Comparison of ENCODE assay signal across 30 cellular contexts in the genomic region with DNA sequence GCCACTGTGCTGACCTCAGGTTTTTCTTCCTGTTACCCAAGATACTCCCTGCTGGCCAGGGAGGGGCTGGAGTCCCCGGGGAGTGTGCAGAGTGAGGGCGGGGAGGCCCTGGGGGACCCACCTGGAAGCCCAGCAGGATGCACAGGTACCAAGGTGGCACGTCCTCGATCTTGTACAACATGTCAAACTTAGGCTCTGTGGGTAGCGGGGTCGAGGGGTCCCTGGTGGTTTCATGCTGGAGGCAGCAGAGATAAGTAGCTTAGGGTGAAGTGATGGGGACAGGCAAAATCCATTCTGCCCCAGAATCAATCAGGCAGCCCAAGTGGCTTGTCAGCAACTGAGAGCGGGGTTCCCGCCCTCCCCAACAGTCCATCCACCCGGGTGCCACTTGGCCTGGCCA. TPM values are rescaled to one million over a fixed set of nuclear protein-coding genes. Genes with fewer than 3 reads are reported as not detected.
DNase-seq lines count a peak whose midpoint lies in the region; TF ChIP-seq lines count a peak whose summit lies in the region.
"Had no signal": no experiment of that assay in that cellular context is flagged by ENCODE, and none has a peak within 500 bp of the region (broad histone marks: within the 10 kb centered on the region; RNA-seq: fewer than 3 reads in every experiment).

No MANE protein-coding gene starts in this region.

- H3K36me3 Mint-ChIP-seq in Caco-2 (ENCODE audit: insufficient read depth, unreplicated experiment): peaks cover 13% of the 10 kb centered on the region
- H3K36me3 Mint-ChIP-seq: activated naive CD4-positive, alpha-beta T cell treated with anti-CD3 and anti-CD28 coated beads, Interleukin-2, amount 10 ng/mL, durations not matched to agents 7 days and 5 days had no signal

- H2AFZ ChIP-seq in parathyroid adenoma: peak overlapping the region; percentile 76

- peak overlapping the region; percentile 30 for H3K4me3 ChIP-seq in Caco-2 (ENCODE audit: low read depth, low read length)
- H3K4me3 ChIP-seq in duodenal mucosa (ENCODE audit: low read depth in 1 of 2, low read length in 2 of 2): peak overlapping the region; percentile 5 to 36
- no peak overlapping the region for H3K4me3 ChIP-seq in parathyroid adenoma (ENCODE audit: low read depth, low read length)
- H3K4me3 ChIP-seq: esophagus muscularis mucosa, tibial nerve had no signal

- peaks cover 4% of the 10 kb centered on the region for H3K79me2 ChIP-seq in parathyroid adenoma

- H3K9me3 ChIP-seq in Caco-2 (no peaks in the 10 kb centered on the region), KOPT-K1 (ENCODE audit: insufficient read depth, low read length, poor library complexity, severe bottlenecking) (no peaks in the 10 kb centered on the region), duodenal mucosa (ENCODE audit: control insufficient read depth in 1 of 2, low read length in 2 of 2) (no peaks in the 10 kb centered on the region), parathyroid adenoma (ENCODE audit: control insufficient read depth, low read length) (no peaks in the 10 kb centered on the region)
- H3K9me3 ChIP-seq: esophagus muscularis mucosa, tibial nerve had no signal

- POLR2A ChIA-PET in Caco-2 (lab: Charles Lee): interaction anchor here (1.1 kb wide), 1 partner anchor 8 kb away, joined by 3 read pairs; no protein-coding TSS in a partner anchor

- H3K27me3 ChIP-seq in Caco-2 (replicated peaks; ENCODE audit: control insufficient read depth, insufficient read depth, low read length) (no peaks in the 10 kb centered on the region), duodenal mucosa (ENCODE audit: control insufficient read depth in 1 of 2, insufficient read depth in 2 of 2, low read length in 2 of 2) (no peaks in the 10 kb centered on the region), parathyroid adenoma (ENCODE audit: control insufficient read depth, insufficient read depth, low read length) (no peaks in the 10 kb centered on the region)
- H3K27me3 ChIP-seq: esophagus muscularis mucosa, tibial nerve had no signal

- TF ChIP-seq CTCF in Caco-2 (IDR thresholded peaks at IDR 0.05; ENCODE audit: insufficient read depth in 1 of 2, low read depth in 1 of 2, low read length in 1 of 2, severe bottlenecking in 1 of 2, unreplicated experiment in 1 of 2): no peak
- no peak for TF ChIP-seq CTCF in parathyroid adenoma (IDR thresholded peaks at IDR 0.05)

- peak overlapping the region; percentile 94 for H3K27ac Mint-ChIP-seq in Caco-2 (ENCODE audit: unreplicated experiment)
- H3K27ac Mint-ChIP-seq: activated CD8-positive, alpha-beta T cell treated with anti-CD3 and anti-CD28 coated beads for 36 hours; activated naive CD4-positive, alpha-beta T cell treated with anti-CD3 and anti-CD28 coated beads, Interleukin-2, amount 10 ng/mL, durations not matched to agents 7 days and 5 days; mesothelial cell of epicardium; nephron progenitor cell; progenitor cell of endocrine pancreas; stimulated activated naive CD8-positive, alpha-beta T cell treated with anti-CD3 and anti-CD28 coated beads, Interleukin-15, Interleukin-2, amounts not matched to agents 100 ng/mL and 50 ng/mL, for 24 hours had no signal

- no peak overlapping the region for H3K4me2 ChIP-seq in parathyroid adenoma (ENCODE audit: low read length)

- no peaks in the 10 kb centered on the region for H3K27me3 Mint-ChIP-seq in Caco-2 (ENCODE audit: insufficient read depth, unreplicated experiment)
- H3K27me3 Mint-ChIP-seq: activated CD8-positive, alpha-beta T cell treated with anti-CD3 and anti-CD28 coated beads for 36 hours; activated naive CD4-positive, alpha-beta T cell treated with anti-CD3 and anti-CD28 coated beads, Interleukin-2, amount 10 ng/mL, durations not matched to agents 7 days and 5 days; stimulated activated naive CD8-positive, alpha-beta T cell treated with anti-CD3 and anti-CD28 coated beads, Interleukin-15, Interleukin-2, amounts not matched to agents 100 ng/mL and 50 ng/mL, for 24 hours had no signal

- CTCF ChIA-PET in Caco-2 (lab: Charles Lee): no interaction called here

- intact Hi-C loops in Caco-2 (cut with micrococcal nuclease; ENCODE audit: unreplicated experiment): no loop called here

- DNase-seq in Caco-2 (peak in 1 of 2 experiments; percentile 37), HT-29 (ENCODE audit: low spot score) (no peak), GM19240 (ENCODE audit: insufficient read length, low spot score) (no peak), NCI-H524 (lab: John Stamatoyannopoulos, UW) (no peak)
- no peak for DNase-seq in effector CD4-positive, alpha-beta T cell
- DNase-seq: activated CD4-positive, CD25-positive, alpha-beta regulatory T cell; activated CD8-positive, alpha-beta T cell treated with anti-CD3 and anti-CD28 coated beads for 36 hours; activated naive CD4-positive, alpha-beta T cell treated with anti-CD3 and anti-CD28 coated beads, Interleukin-2, amount 10 ng/mL, durations not matched to agents 7 days and 5 days; activated T-cell treated with anti-CD3 and anti-CD28 coated beads, Interleukin-2, amount 50 U/mL, for 48 hours; central memory CD4-positive, alpha-beta T cell; effector CD8-positive, alpha-beta T cell; KBM-7; left cardiac atrium; MV-4-11; NCI-H1930; NCI-H446; nephron progenitor cell; NK-92 treated with Interleukin-12 subunit alpha and Interleukin-12 subunit beta, amount 100 ng/mL, for 24 hours; T1000 had no signal

- peak overlapping the region; percentile 67 for H3K4me3 Mint-ChIP-seq in Caco-2 (ENCODE audit: unreplicated experiment)
- H3K4me3 Mint-ChIP-seq: activated CD8-positive, alpha-beta T cell treated with anti-CD3 and anti-CD28 coated beads for 36 hours; activated naive CD4-positive, alpha-beta T cell treated with anti-CD3 and anti-CD28 coated beads, Interleukin-2, amount 10 ng/mL, durations not matched to agents 7 days and 5 days; mesothelial cell of epicardium; nephron progenitor cell; stimulated activated naive CD8-positive, alpha-beta T cell treated with anti-CD3 and anti-CD28 coated beads, Interleukin-15, Interleukin-2, amounts not matched to agents 100 ng/mL and 50 ng/mL, for 24 hours had no signal

- H3K9me3 Mint-ChIP-seq in Caco-2 (ENCODE audit: unreplicated experiment): no peaks in the 10 kb centered on the region
- H3K9me3 Mint-ChIP-seq: activated CD8-positive, alpha-beta T cell treated with anti-CD3 and anti-CD28 coated beads for 36 hours; activated naive CD4-positive, alpha-beta T cell treated with anti-CD3 and anti-CD28 coated beads, Interleukin-2, amount 10 ng/mL, durations not matched to agents 7 days and 5 days; mesothelial cell of epicardium; nephron progenitor cell; stimulated activated naive CD8-positive, alpha-beta T cell treated with anti-CD3 and anti-CD28 coated beads, Interleukin-15, Interleukin-2, amounts not matched to agents 100 ng/mL and 50 ng/mL, for 24 hours had no signal

- no peaks in the 10 kb centered on the region; the same call in 1 of the 2 replicates for H3K36me3 ChIP-seq in Caco-2 (ENCODE audit: control insufficient read depth, insufficient read depth, low read length)
- peaks cover 23% of the 10 kb centered on the region for H3K36me3 ChIP-seq in KOPT-K1 (ENCODE audit: insufficient read depth, low read length)
- H3K36me3 ChIP-seq in duodenal mucosa (ENCODE audit: control insufficient read depth in 1 of 2, insufficient read depth in 2 of 2, low read length in 2 of 2): peaks cover 0 to 4% of the 10 kb centered on the region in 2 donors
- H3K36me3 ChIP-seq in parathyroid adenoma (ENCODE audit: control insufficient read depth, insufficient read depth, low read length): no peaks in the 10 kb centered on the region

- no TSS peak for BruUV-seq in Caco-2 (replicated peaks; lab: Mats Ljungman, UMichigan)

- H3K4me1 Mint-ChIP-seq in Caco-2 (ENCODE audit: low read depth, unreplicated experiment): peaks cover 33% of the 10 kb centered on the region

- H3K4me1 ChIP-seq in Caco-2 (peaks cover 40% of the 10 kb centered on the region), duodenal mucosa (ENCODE audit: control insufficient read depth in 1 of 2, insufficient read depth in 2 of 2, low read length in 2 of 2) (peaks cover 52 to 58% of the 10 kb centered on the region in 2 donors), parathyroid adenoma (peaks cover 23% of the 10 kb centered on the region)

- H3K27ac ChIP-seq in KOPT-K1 (ENCODE audit: low read depth, low read length, poor library complexity, severe bottlenecking) (peak overlapping the region; percentile 13), duodenal mucosa (ENCODE audit: low read depth, low read length) (no peak overlapping the region), parathyroid adenoma (peak overlapping the region; percentile 39)
- H3K27ac ChIP-seq: esophagus muscularis mucosa had no signal

- peak overlapping the region in 1 of 2 donors; percentile 10 for H3K9ac ChIP-seq in duodenal mucosa (ENCODE audit: low read depth in 1 of 2, low read length in 2 of 2)
- H3K9ac ChIP-seq in parathyroid adenoma: no peak overlapping the region

RNA-seq across cellular contexts. Expression of gene SLC23A1, which starts 0.7 kb away (rescaled TPM):
- 20.4 and 24.0 TPM in 2 replicates for total RNA-seq in Caco-2 (2022)
- total RNA-seq in HT-29 (2014; rRNA removed; shearing (Covaris generic)): 0.39 and 0.74 TPM in 2 replicates
- total RNA-seq: esophagus muscularis mucosa, glomerular endothelial cell, left cardiac atrium, mesothelial cell of epicardium, RPMI7951, skeletal muscle tissue, tibial nerve had no signal

RNA-seq across cellular contexts. Expression of gene MZB1, which starts 7.3 kb away (rescaled TPM):
- not detected in 2 replicates for total RNA-seq in Caco-2 (2022)
- total RNA-seq in HT-29 (2014; rRNA removed; shearing (Covaris generic)): 0.25 TPM in 1 of 2 replicates, not detected in the other
- total RNA-seq: RPMI7951 had no signal

RNA-seq across cellular contexts. Expression of gene PROB1, which starts 12.5 kb away (rescaled TPM):
- 2.7 and 2.9 TPM in 2 replicates for total RNA-seq in Caco-2 (2022)
- total RNA-seq in HT-29 (2014; rRNA removed; shearing (Covaris generic)): 1.5 and 2.0 TPM in 2 replicates

RNA-seq across cellular contexts. Expression of gene SPATA24, which starts 21.5 kb away (rescaled TPM):
- 10.1 and 10.2 TPM in 2 replicates for total RNA-seq in Caco-2 (2022)
- total RNA-seq in HT-29 (2014; rRNA removed; shearing (Covaris generic)): 3.8 and 10.4 TPM in 2 replicates

RNA-seq across cellular contexts. Expression of gene PAIP2, which starts 40.7 kb away (rescaled TPM):
- total RNA-seq in Caco-2 (2022): 73.6 and 83.6 TPM in 2 replicates
- 28.5 and 29.4 TPM in 2 replicates for total RNA-seq in HT-29 (2014; rRNA removed; shearing (Covaris generic))

Comparison
In these comparisons a context has a peak if more than half of its experiments do, and no peak if none do; other contexts are left out.
1. RNA of gene SLC23A1, which starts 0.7 kb away (total RNA-seq): 20.4 to 24.0 TPM in Caco-2; 0.39 to 0.74 TPM in HT-29; every median in the first group is over 10 times any median in the second.